ENCODE assay signal across 8 cellular contexts in the genomic region with DNA sequence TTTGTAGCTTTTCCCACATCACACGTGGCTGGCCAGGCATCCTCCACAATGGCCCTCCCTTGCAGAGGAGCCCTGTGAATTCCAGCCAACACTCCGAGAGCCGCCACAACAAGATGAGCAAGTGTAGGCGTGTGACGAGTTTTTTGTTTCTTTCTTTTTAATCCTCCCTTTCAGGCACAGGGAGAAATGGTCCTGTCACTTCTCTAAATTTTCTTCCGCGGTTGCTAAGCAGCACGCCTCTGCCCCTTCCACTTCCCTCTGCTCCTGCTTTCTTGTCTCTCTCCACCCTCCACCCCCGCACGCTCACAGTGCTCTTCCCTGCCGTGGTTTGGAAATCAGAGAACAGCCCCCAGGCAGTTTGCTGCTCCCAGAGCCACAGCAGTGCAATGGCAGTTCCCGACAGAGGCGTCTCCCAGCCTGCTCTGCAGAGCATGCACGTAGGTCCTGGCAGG.
DNase-seq lines count a peak whose midpoint lies in the region; ATAC-seq lines count a peak whose summit lies in the region.

No MANE protein-coding gene starts in this region.

- H3K4me3 Mint-ChIP-seq in activated T-cell treated with anti-CD3 and anti-CD28 coated beads, Interleukin-2, amount 50 U/mL, for 24 hours, result no peak overlapping the region

- H3K9me3 ChIP-seq in neuron (ENCODE audit: low read length), result no peaks in the 10 kb centered on the region

- peak overlapping the region; percentile 85 for H2AFZ ChIP-seq in neuron (ENCODE audit: low read depth, low read length)

- H3K9me3 Mint-ChIP-seq in activated T-cell treated with anti-CD3 and anti-CD28 coated beads, Interleukin-2, amount 50 U/mL, for 24 hours, result no peaks in the 10 kb centered on the region

- H3K36me3 Mint-ChIP-seq in activated T-cell treated with anti-CD3 and anti-CD28 coated beads, Interleukin-2, amount 50 U/mL, for 24 hours (ENCODE audit: low read depth), result no peaks in the 10 kb centered on the region

- H3K27me3 ChIP-seq in neuron (ENCODE audit: insufficient read depth, low read length), result no peaks in the 10 kb centered on the region

- H3K27ac Mint-ChIP-seq in activated T-cell treated with anti-CD3 and anti-CD28 coated beads, Interleukin-2, amount 50 U/mL, for 24 hours, result no peak overlapping the region

- no peaks in the 10 kb centered on the region for H3K36me3 ChIP-seq in neuron (ENCODE audit: insufficient read depth, low read length)

- DNase-seq in NCI-H1417 (lab: John Stamatoyannopoulos, UW) (peak in 2 of 3 experiments; percentile 57 to 80), NCI-H1417 treated with DMSO at 0.1 percent for 48 hours (lab: John Stamatoyannopoulos, UW) (no peak), T1000 (lab: John Stamatoyannopoulos, UW) (peak; percentile 14), globus pallidus (ENCODE audit: low spot score) (peak; percentile 35)
- no peak for DNase-seq in activated T-cell treated with anti-CD3 and anti-CD28 coated beads, Interleukin-2, amount 50 U/mL, for 24 hours

- peaks cover 31% of the 10 kb centered on the region for H3K27me3 Mint-ChIP-seq in activated T-cell treated with anti-CD3 and anti-CD28 coated beads, Interleukin-2, amount 50 U/mL, for 24 hours

- peak overlapping the region; percentile 45 for H3K4me3 ChIP-seq in neuron (ENCODE audit: low read length)

- H3K4me1 ChIP-seq in neuron (ENCODE audit: insufficient read depth, low read length), result peaks cover 19% of the 10 kb centered on the region

- ATAC-seq in HG03354 (IDR thresholded peaks at IDR 0.05; ENCODE audit: poor library complexity, severe bottlenecking, unreplicated experiment) (no peak), GM18868 (IDR thresholded peaks at IDR 0.05; ENCODE audit: unreplicated experiment) (no peak)

- peaks cover 19% of the 10 kb centered on the region for H3K4me1 Mint-ChIP-seq in activated T-cell treated with anti-CD3 and anti-CD28 coated beads, Interleukin-2, amount 50 U/mL, for 24 hours (ENCODE audit: low read depth)

Comparison
In these comparisons a context has a peak if more than half of its experiments do, and no peak if none do; other contexts are left out.
1. DNase-seq: peak in NCI-H1417 (2 of 3), T1000 (single experiment) and globus pallidus (single experiment); none in NCI-H1417 treated with DMSO at 0.1 percent for 48 hours (single experiment) and activated T-cell treated with anti-CD3 and anti-CD28 coated beads, Interleukin-2, amount 50 U/mL, for 24 hours (single experiment).